ENCODE assay signal across 7 cellular contexts in the genomic region with DNA sequence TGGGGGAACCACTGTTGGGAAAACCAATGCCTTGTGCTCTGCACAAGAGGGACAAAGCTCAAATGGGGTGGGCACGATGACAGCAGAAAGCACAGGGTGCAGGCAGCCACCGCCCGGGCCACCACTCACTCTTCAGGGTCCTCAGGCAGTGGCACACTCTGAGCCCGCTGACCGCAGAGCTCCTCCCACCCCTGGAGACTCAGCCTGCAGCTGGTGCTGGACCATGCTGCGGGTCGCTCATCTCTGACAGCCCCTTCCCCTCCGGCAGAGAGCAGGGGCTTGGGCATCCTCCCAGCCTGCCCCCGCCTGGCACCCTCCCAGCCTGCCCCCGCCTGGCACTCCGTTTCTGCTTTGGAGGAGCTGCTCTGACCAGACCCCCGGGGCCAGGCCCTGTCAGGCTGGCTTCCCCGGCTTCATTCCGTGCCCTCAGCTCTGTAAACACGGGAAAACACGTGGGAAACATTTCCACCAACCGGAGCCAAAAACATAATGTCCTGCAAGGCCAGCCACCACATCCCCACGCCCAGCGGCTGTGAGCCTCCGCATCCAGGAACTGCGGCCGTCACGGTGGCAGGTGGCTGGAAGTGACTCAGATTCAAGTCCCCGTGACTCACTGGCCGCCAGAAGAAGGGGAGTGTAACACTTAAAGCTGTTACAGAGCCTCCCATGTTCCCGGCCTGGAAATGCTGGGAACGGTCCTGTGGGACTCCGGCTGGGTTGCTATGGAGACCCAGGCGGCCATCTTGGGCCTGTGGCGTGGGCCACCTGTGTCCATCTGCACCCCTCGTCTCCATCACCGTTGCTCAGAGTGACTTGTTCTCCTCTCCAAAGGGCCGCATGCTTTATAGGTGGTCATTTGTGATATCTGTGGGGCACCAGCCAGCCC. TPM values are rescaled to one million over a fixed set of nuclear protein-coding genes. Genes with fewer than 3 reads are reported as not detected.
DNase-seq lines count a peak whose midpoint lies in the region; ATAC-seq and TF ChIP-seq lines count a peak whose summit lies in the region.

No MANE protein-coding gene starts in this region.

- H2AK5ac ChIP-seq in neuronal stem cell (ENCODE audit: low read depth, low read length), result peak overlapping the region; percentile 84

- no peak overlapping the region for H3K4me2 ChIP-seq in neuronal stem cell (ENCODE audit: insufficient read depth, low read length, poor library complexity, severe bottlenecking)

- DNase-seq in HCEC 1CT, result peak; percentile 90
- DNase-seq in RKO (ENCODE audit: low spot score), result peak; percentile 97
- no peak for DNase-seq in esophagus muscularis mucosa (ENCODE audit: extremely low spot score)
- DNase-seq in neuronal stem cell (ENCODE audit: low spot score), result no peak
- DNase-seq in NCI-H1930 (lab: John Stamatoyannopoulos, UW), result no peak
- no peak for DNase-seq in NCI-H2081 treated with DMSO at 0.1 percent for 48 hours (lab: John Stamatoyannopoulos, UW)

- 68% methylated on average over 13 of the region's 33 CpGs for WGBS in esophagus muscularis mucosa
- WGBS in neuronal stem cell (ENCODE audit: extremely low coverage in 2 of 2, insufficient read length in 2 of 2, insufficient replicate concordance in 1 of 2), 2 donors, result no CpG with 5 or more reads among the region's 33 CpGs

- H3K4me3 ChIP-seq in esophagus muscularis mucosa, result peak overlapping the region in 1 of 4 donors; percentile 18
- no peak overlapping the region for H3K4me3 ChIP-seq in neuronal stem cell (ENCODE audit: low read length in 2 of 2)

- peak overlapping the region; percentile 82 for H2AFZ ChIP-seq in neuronal stem cell (ENCODE audit: low read length)

- H2BK120ac ChIP-seq in neuronal stem cell (ENCODE audit: low read depth, low read length), result no peak overlapping the region

- peaks cover 0 to 26% (median 0%) of the 10 kb centered on the region in 4 donors for H3K27me3 ChIP-seq in esophagus muscularis mucosa
- peaks cover 0 to 90% (median 0%) of the 10 kb centered on the region in 3 experiments for H3K27me3 ChIP-seq in neuronal stem cell (ENCODE audit: control insufficient read depth in 3 of 3, insufficient read depth in 3 of 3, low read depth in 1 of 3, low read length in 3 of 3)

- no peak overlapping the region for H2BK12ac ChIP-seq in neuronal stem cell (ENCODE audit: low read length)

- peaks cover 1% of the 10 kb centered on the region for H3K79me1 ChIP-seq in neuronal stem cell (ENCODE audit: low read depth, low read length)

- H4K8ac ChIP-seq in neuronal stem cell (ENCODE audit: low read depth, low read length), result peak overlapping the region; percentile 89

- H3K14ac ChIP-seq in neuronal stem cell (ENCODE audit: low read length), result no peak overlapping the region

- H3K23ac ChIP-seq in neuronal stem cell (ENCODE audit: low read depth, low read length, poor library complexity), result no peak overlapping the region

- no peak for TF ChIP-seq POLR2A in esophagus muscularis mucosa (IDR thresholded peaks at IDR 0.05; ENCODE audit: low read depth)

- peaks cover 0 to 12% (median 3%) of the 10 kb centered on the region in 4 donors for H3K9me3 ChIP-seq in esophagus muscularis mucosa
- peaks cover 0 to 10% of the 10 kb centered on the region in 2 donors for H3K9me3 ChIP-seq in neuronal stem cell (replicated peaks in 1 of 2; ENCODE audit: control insufficient read depth in 2 of 2, insufficient read depth in 1 of 2, low read depth in 1 of 2, low read length in 2 of 2)

- H3K9ac ChIP-seq in neuronal stem cell (ENCODE audit: low read depth, low read length, poor library complexity), result peak overlapping the region; percentile 17

- no peak for TF ChIP-seq CTCF in esophagus muscularis mucosa (IDR thresholded peaks at IDR 0.05)

- H3K36me3 ChIP-seq in esophagus muscularis mucosa, result no peaks in the 10 kb centered on the region
- no peaks in the 10 kb centered on the region for H3K36me3 ChIP-seq in neuronal stem cell (replicated peaks in 1 of 2; ENCODE audit: control insufficient read depth in 2 of 2, insufficient read depth in 2 of 2, low read length in 2 of 2)

- H2BK15ac ChIP-seq in neuronal stem cell (ENCODE audit: low read length), result peak overlapping the region; percentile 5

- H2BK5ac ChIP-seq in neuronal stem cell (ENCODE audit: low read length), result no peak overlapping the region

- no peak for ATAC-seq in GM19351 (IDR thresholded peaks at IDR 0.05; ENCODE audit: unreplicated experiment)

- intact Hi-C loops in esophagus muscularis mucosa (cut with DNase I), result no loop called here

- TF ChIP-seq EP300 in esophagus muscularis mucosa (IDR thresholded peaks at IDR 0.05), result peak; percentile 61

- H3K4me1 ChIP-seq in esophagus muscularis mucosa, result peaks cover 27 to 54% (median 46%) of the 10 kb centered on the region in 4 donors
- H3K4me1 ChIP-seq in neuronal stem cell (ENCODE audit: control insufficient read depth in 2 of 2, insufficient read depth in 1 of 2, low read depth in 1 of 2, low read length in 2 of 2), result no peaks in the 10 kb centered on the region

- H3K27ac ChIP-seq in esophagus muscularis mucosa (replicated peaks in 1 of 4), result peak overlapping the region; percentile 54 to 75 (median 64)
- no peak overlapping the region for H3K27ac ChIP-seq in neuronal stem cell (replicated peaks; ENCODE audit: low read length)

- peak overlapping the region; percentile 53 for H3K4ac ChIP-seq in neuronal stem cell (ENCODE audit: low read length)

- peak overlapping the region; percentile 35 for H3K18ac ChIP-seq in neuronal stem cell (ENCODE audit: low read length)

- H4K91ac ChIP-seq in neuronal stem cell (ENCODE audit: low read depth, low read length, poor library complexity), result no peak overlapping the region

RNA-seq across cellular contexts. Expression of a gene that starts 6.8 kb away (rescaled TPM):
- total RNA-seq in esophagus muscularis mucosa, result 10 to 100 TPM in 2 of 4 donors, 1 to 10 TPM in 2; 7.3 to 14.1 (median 11.6) TPM
- polyA plus RNA-seq in neuronal stem cell (2013, experiment 1 of 2), result 0.14 TPM
- 0.04 TPM for polyA plus RNA-seq in neuronal stem cell (2013, experiment 2 of 2)

Comparison
In these comparisons a context has a peak if more than half of its experiments do, and no peak if none do; other contexts are left out.
1. DNase-seq: peak in HCEC 1CT (single experiment) and RKO (single experiment); none in esophagus muscularis mucosa (single experiment), neuronal stem cell (single experiment), NCI-H1930 (0 of 2) and NCI-H2081 treated with DMSO at 0.1 percent for 48 hours (single experiment).